In genomic region chr11:3831378-3832239, GRCh38 we compare ENCODE assay signal across 9 cellular contexts. TPM values are rescaled to one million over a fixed set of nuclear protein-coding genes. Genes with fewer than 3 reads are reported as not detected.
DNase-seq lines count a peak whose midpoint lies in the region; ATAC-seq and TF ChIP-seq lines count a peak whose summit lies in the region.
"Had no signal": no experiment of that assay in that cellular context is flagged by ENCODE, and none has a peak within 500 bp of the region (broad histone marks: within the 10 kb centered on the region; RNA-seq: fewer than 3 reads in every experiment).

No MANE protein-coding gene starts in this region.

- no peaks in the 10 kb centered on the region for H3K9me3 ChIP-seq in suprapubic skin

- TF ChIP-seq EP300 in suprapubic skin (IDR thresholded peaks at IDR 0.05): no peak

- peak overlapping the region; percentile 10 for H3K27ac ChIP-seq in suprapubic skin

- peaks cover 50% of the 10 kb centered on the region for H3K36me3 Mint-ChIP-seq in activated T-cell treated with anti-CD3 and anti-CD28 coated beads, Interleukin-2, amount 50 U/mL, for 4 hours (ENCODE audit: insufficient read depth)
- H3K36me3 Mint-ChIP-seq in activated naive CD4-positive, alpha-beta T cell treated with anti-CD3 and anti-CD28 coated beads, Interleukin-2, amount 50 U/mL, for 72 hours: peaks cover 27 to 61% of the 10 kb centered on the region in 2 donors

- peak overlapping the region; percentile 75 for H3K4me3 Mint-ChIP-seq in activated T-cell treated with anti-CD3 and anti-CD28 coated beads, Interleukin-2, amount 50 U/mL, for 4 hours

- H3K4me3 ChIP-seq in suprapubic skin: no peak overlapping the region

- no peaks in the 10 kb centered on the region for H3K9me3 Mint-ChIP-seq in activated T-cell treated with anti-CD3 and anti-CD28 coated beads, Interleukin-2, amount 50 U/mL, for 4 hours
- no peaks in the 10 kb centered on the region for H3K9me3 Mint-ChIP-seq in activated naive CD4-positive, alpha-beta T cell treated with anti-CD3 and anti-CD28 coated beads, Interleukin-2, amount 50 U/mL, for 72 hours

- peaks cover 70% of the 10 kb centered on the region for H3K4me1 Mint-ChIP-seq in activated T-cell treated with anti-CD3 and anti-CD28 coated beads, Interleukin-2, amount 50 U/mL, for 4 hours (ENCODE audit: low read depth)

- H3K27me3 Mint-ChIP-seq in activated T-cell treated with anti-CD3 and anti-CD28 coated beads, Interleukin-2, amount 50 U/mL, for 4 hours (ENCODE audit: low read depth): no peaks in the 10 kb centered on the region

- ATAC-seq in activated T-cell treated with anti-CD3 and anti-CD28 coated beads, Interleukin-2, amount 50 U/mL, for 4 hours: peak; percentile 71 to 77
- ATAC-seq in activated naive CD4-positive, alpha-beta T cell treated with anti-CD3 and anti-CD28 coated beads, Interleukin-2, amount 50 U/mL, for 72 hours: peak; percentile 50 to 51
- ATAC-seq in left colon (peak; percentile 8), HG03521 (IDR thresholded peaks at IDR 0.05; ENCODE audit: unreplicated experiment) (no peak)

- no peak for TF ChIP-seq POLR2A in suprapubic skin (IDR thresholded peaks at IDR 0.05)

- no peak for DNase-seq in activated T-cell treated with anti-CD3 and anti-CD28 coated beads, Interleukin-2, amount 50 U/mL, for 4 hours
- DNase-seq in activated T-cell treated with anti-CD3 and anti-CD28 coated beads, Interleukin-2, amount 50 U/mL, for 1 hour: no peak
- DNase-seq in activated naive CD4-positive, alpha-beta T cell treated with anti-CD3 and anti-CD28 coated beads, Interleukin-2, amount 50 U/mL, for 72 hours (ENCODE audit: low spot score in 2 of 2): no peak
- DNase-seq in left colon (no peak), suprapubic skin (ENCODE audit: low spot score in 2 of 2) (no peak), hepatic stellate cell (ENCODE audit: low spot score) (no peak), NCI-H524 treated with DMSO at 0.1 percent for 48 hours (lab: John Stamatoyannopoulos, UW) (no peak)
- DNase-seq: NCI-H146 had no signal

- H3K4me1 ChIP-seq in suprapubic skin: peaks cover 50% of the 10 kb centered on the region

- no peaks in the 10 kb centered on the region for H3K27me3 ChIP-seq in suprapubic skin

- 62% methylated on average over 13 of the region's 13 CpGs for WGBS in suprapubic skin

- H3K27ac Mint-ChIP-seq in activated naive CD4-positive, alpha-beta T cell treated with anti-CD3 and anti-CD28 coated beads, Interleukin-2, amount 50 U/mL, for 72 hours: peak overlapping the region; percentile 80 to 93

- intact Hi-C loops in left colon (cut with DNase I, micrococcal nuclease): no loop called here

- TF ChIP-seq CTCF in suprapubic skin (IDR thresholded peaks at IDR 0.05): no peak

- peaks cover 33% of the 10 kb centered on the region for H3K36me3 ChIP-seq in suprapubic skin

RNA-seq across cellular contexts. Expression of gene RHOG, which starts 9.2 kb away (rescaled TPM):
- total RNA-seq in activated T-cell treated with anti-CD3 and anti-CD28 coated beads, Interleukin-2, amount 50 U/mL, for 4 hours: 100 to 1,000 TPM; 174 to 187 (median 184) TPM
- total RNA-seq in activated naive CD4-positive, alpha-beta T cell treated with anti-CD3 and anti-CD28 coated beads, Interleukin-2, amount 50 U/mL, for 72 hours: 100 to 1,000 TPM; 109 to 154 TPM
- total RNA-seq in left colon: 10 to 100 TPM; 65.7 to 71.8 TPM
- total RNA-seq in suprapubic skin: 10 to 100 TPM; 36.6 to 47.3 (median 39.3) TPM

RNA-seq across cellular contexts. Expression of gene PGAP2, which starts 23.2 kb away (rescaled TPM):
- 10 to 100 TPM; 28.9 to 31.2 (median 29.0) TPM for total RNA-seq in activated T-cell treated with anti-CD3 and anti-CD28 coated beads, Interleukin-2, amount 50 U/mL, for 4 hours
- 10 to 100 TPM; 27.1 to 33.5 TPM for total RNA-seq in activated naive CD4-positive, alpha-beta T cell treated with anti-CD3 and anti-CD28 coated beads, Interleukin-2, amount 50 U/mL, for 72 hours
- total RNA-seq in left colon (10 to 100 TPM; 21.3 to 26.8 TPM), suprapubic skin (10 to 100 TPM; 55.4 to 81.2 (median 66.7) TPM)

RNA-seq across cellular contexts. Expression of gene STIM1, which starts 23.9 kb away (rescaled TPM):
- 10 to 100 TPM; 35.6 to 42.5 (median 37.4) TPM for total RNA-seq in activated T-cell treated with anti-CD3 and anti-CD28 coated beads, Interleukin-2, amount 50 U/mL, for 4 hours
- 10 to 100 TPM; 75.8 to 88.8 TPM for total RNA-seq in activated naive CD4-positive, alpha-beta T cell treated with anti-CD3 and anti-CD28 coated beads, Interleukin-2, amount 50 U/mL, for 72 hours
- total RNA-seq in left colon (10 to 100 TPM; 64.7 to 65.4 TPM), suprapubic skin (10 to 100 TPM; 58.4 to 70.2 (median 60.9) TPM)

RNA-seq across cellular contexts. Expression of gene NUP98, which starts 34.3 kb away (rescaled TPM):
- 100 to 1,000 TPM; 118 to 124 (median 119) TPM for total RNA-seq in activated T-cell treated with anti-CD3 and anti-CD28 coated beads, Interleukin-2, amount 50 U/mL, for 4 hours
- 100 to 1,000 TPM in 1 of 2 donors, 10 to 100 TPM in 1; 98.0 to 131 TPM for total RNA-seq in activated naive CD4-positive, alpha-beta T cell treated with anti-CD3 and anti-CD28 coated beads, Interleukin-2, amount 50 U/mL, for 72 hours
- total RNA-seq in left colon: 10 to 100 TPM; 47.9 to 55.9 TPM
- 100 to 1,000 TPM in 3 of 4 donors, 10 to 100 TPM in 1; 91.5 to 122 (median 115) TPM for total RNA-seq in suprapubic skin
